Comparison of ENCODE assay signal across 29 cellular contexts in the genomic region with DNA sequence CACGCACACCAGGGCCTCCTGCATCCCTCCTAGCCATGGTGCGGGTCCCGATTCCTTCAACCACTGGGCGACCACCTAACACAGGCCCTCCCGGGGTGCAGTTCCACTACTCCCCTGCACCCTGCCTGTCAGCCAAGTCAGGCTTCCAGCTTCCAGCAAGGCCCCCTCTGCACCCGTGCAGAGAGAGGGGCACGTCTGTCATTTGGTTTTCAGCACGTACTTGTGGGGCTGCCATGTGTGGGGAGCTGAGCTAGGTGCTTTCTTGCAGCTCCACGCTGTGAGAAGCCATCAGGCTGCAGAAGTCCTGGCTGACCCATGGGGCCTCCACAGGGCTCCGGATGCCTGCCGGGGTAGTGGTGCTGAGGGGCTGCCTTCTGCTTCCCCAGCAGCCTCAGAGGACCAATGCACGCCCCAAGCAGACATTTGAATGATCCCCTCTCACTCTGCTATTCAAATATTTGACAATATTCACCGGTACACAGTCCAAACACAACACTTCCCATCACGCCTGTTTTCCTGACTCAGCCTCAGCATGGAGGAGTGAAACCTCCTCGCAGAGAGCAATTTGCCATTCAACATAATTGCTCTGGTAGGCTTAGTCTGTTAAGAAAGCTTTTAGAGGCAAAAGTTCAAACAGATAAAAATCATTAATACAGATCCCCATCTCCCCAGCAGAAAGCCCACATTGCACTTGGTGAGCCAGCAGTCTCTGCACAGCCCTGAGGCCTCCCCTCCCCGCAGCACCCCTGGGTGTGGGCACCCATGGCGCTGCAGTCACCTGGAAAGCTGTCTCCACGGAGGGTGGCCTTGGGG.
"Had no signal": no experiment of that assay in that cellular context is flagged by ENCODE, and none has a peak within 500 bp of the region (broad histone marks: within the 10 kb centered on the region; RNA-seq: fewer than 3 reads in every experiment).

No MANE protein-coding gene starts in this region.

- H3K4me1 Mint-ChIP-seq: naive B cell; stimulated activated effector memory CD8-positive, alpha-beta T cell treated with anti-CD3 and anti-CD28 coated beads, Interleukin-12 subunit alpha, Interleukin-12 subunit beta, amount 100 ng/mL, for 72 hours had no signal

- H3K27me3 Mint-ChIP-seq: naive B cell; natural killer cell treated with Interleukin-12 subunit alpha and Interleukin-12 subunit beta and Interleukin-15 and Interleukin-18, amount 100 ng/mL, for 72 hours had no signal

- H3K9me3 ChIP-seq: esophagus muscularis mucosa, gastroesophageal sphincter, lower lobe of right lung, mucosa of descending colon, thyroid gland, vagina had no signal

- H3K27me3 ChIP-seq: dorsolateral prefrontal cortex, esophagus muscularis mucosa, foreskin keratinocyte, gastroesophageal sphincter, hepatocyte, neural progenitor cell, ovary, stomach, thyroid gland, vagina had no signal

- DNase-seq: effector CD4-positive, alpha-beta T cell; foreskin keratinocyte; heart left ventricle; kidney glomerular epithelial cell; left colon; left ventricle myocardium superior; lower lobe of right lung; mucosa of descending colon; naive B cell; nucleus accumbens; ovary; stimulated activated CD4-positive, alpha-beta T cell treated with anti-CD3 and anti-CD28 coated beads, Interleukin-2, amount 100 ng/mL, for 24 hours; stimulated activated CD4-positive, alpha-beta T cell treated with anti-CD3 and anti-CD28 coated beads, Interleukin-4, amount 100 ng/mL, for 24 hours; stimulated activated naive CD4-positive, alpha-beta T cell treated with Interleukin-2 at 50 U/mL for 16 hours; stomach; thyroid gland; trophoblast cell had no signal

- H3K27ac Mint-ChIP-seq: naive B cell; natural killer cell treated with Interleukin-12 subunit alpha and Interleukin-12 subunit beta and Interleukin-15 and Interleukin-18, amount 100 ng/mL, for 72 hours; neural progenitor cell; stimulated activated effector memory CD8-positive, alpha-beta T cell treated with anti-CD3 and anti-CD28 coated beads, Interleukin-12 subunit alpha, Interleukin-12 subunit beta, amount 100 ng/mL, for 72 hours had no signal

- H3K36me3 ChIP-seq: esophagus muscularis mucosa, gastroesophageal sphincter, heart left ventricle, lower lobe of right lung, neural progenitor cell, ovary, thyroid gland, vagina had no signal

- H3K27ac ChIP-seq: dorsolateral prefrontal cortex, esophagus muscularis mucosa, foreskin keratinocyte, gastroesophageal sphincter, heart left ventricle, hepatocyte, lower lobe of right lung, neural progenitor cell, ovary, stomach, thyroid gland, vagina had no signal

- H3K4me3 ChIP-seq: dorsolateral prefrontal cortex, esophagus muscularis mucosa, gastroesophageal sphincter, heart left ventricle, hepatocyte, lower lobe of right lung, mucosa of descending colon, neural progenitor cell, ovary, smooth muscle cell, stomach, thyroid gland, vagina had no signal

- H3K9me3 Mint-ChIP-seq: natural killer cell treated with Interleukin-12 subunit alpha and Interleukin-12 subunit beta and Interleukin-15 and Interleukin-18, amount 100 ng/mL, for 72 hours; stimulated activated effector memory CD8-positive, alpha-beta T cell treated with anti-CD3 and anti-CD28 coated beads, Interleukin-12 subunit alpha, Interleukin-12 subunit beta, amount 100 ng/mL, for 72 hours had no signal

- FAIRE-seq: colon, endothelial cell of umbilical vein had no signal

- H3K4me3 Mint-ChIP-seq: naive B cell; natural killer cell treated with Interleukin-12 subunit alpha and Interleukin-12 subunit beta and Interleukin-15 and Interleukin-18, amount 100 ng/mL, for 72 hours; neural progenitor cell; stimulated activated effector memory CD8-positive, alpha-beta T cell treated with anti-CD3 and anti-CD28 coated beads, Interleukin-12 subunit alpha, Interleukin-12 subunit beta, amount 100 ng/mL, for 72 hours had no signal

- H3K36me3 Mint-ChIP-seq: naive B cell; natural killer cell treated with Interleukin-12 subunit alpha and Interleukin-12 subunit beta and Interleukin-15 and Interleukin-18, amount 100 ng/mL, for 72 hours; stimulated activated effector memory CD8-positive, alpha-beta T cell treated with anti-CD3 and anti-CD28 coated beads, Interleukin-12 subunit alpha, Interleukin-12 subunit beta, amount 100 ng/mL, for 72 hours had no signal

- ATAC-seq: foreskin keratinocyte; gastroesophageal sphincter; heart left ventricle; left colon; left ventricle myocardium superior; lower lobe of right lung; mucosa of descending colon; sciatic nerve; stimulated activated effector memory CD8-positive, alpha-beta T cell treated with anti-CD3 and anti-CD28 coated beads, Interleukin-12 subunit alpha, Interleukin-12 subunit beta, amount 100 ng/mL, for 72 hours had no signal

- H3K4me1 ChIP-seq: esophagus muscularis mucosa, foreskin keratinocyte, gastroesophageal sphincter, heart left ventricle, lower lobe of right lung, neural progenitor cell, stomach, thyroid gland, vagina had no signal
